Comparison of ENCODE assay signal across 9 cellular contexts in the genomic region with DNA sequence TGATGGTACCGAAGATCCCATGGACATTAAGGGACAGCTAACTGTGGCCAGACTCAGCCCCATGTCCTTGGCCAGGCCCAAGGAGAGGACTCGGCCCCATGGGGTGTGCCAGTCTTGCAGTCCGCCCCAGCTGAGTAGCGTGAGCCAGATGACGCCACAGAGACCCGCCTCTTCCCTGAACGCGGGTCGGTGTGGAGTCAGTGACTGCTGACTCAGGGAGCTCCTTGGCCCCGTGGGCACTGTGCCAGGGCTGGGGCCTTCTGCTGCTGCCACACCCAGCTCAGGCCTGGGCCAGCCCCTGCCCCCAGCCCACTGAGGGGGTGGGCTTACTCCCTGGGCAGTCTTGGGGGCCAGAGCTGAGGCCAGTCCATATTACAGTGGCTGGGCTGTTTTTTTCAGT. TPM values are rescaled to one million over a fixed set of nuclear protein-coding genes. Genes with fewer than 3 reads are reported as not detected.
DNase-seq lines count a peak whose midpoint lies in the region; ATAC-seq and TF ChIP-seq lines count a peak whose summit lies in the region.
"Had no signal": no experiment of that assay in that cellular context is flagged by ENCODE, and none has a peak within 500 bp of the region (broad histone marks: within the 10 kb centered on the region; RNA-seq: fewer than 3 reads in every experiment).

No MANE protein-coding gene starts in this region.

- DNase-seq in BE2C (peak; percentile 38), NCI-H69 (lab: John Stamatoyannopoulos, UW) (peak; percentile 39), esophagus squamous epithelium (lab: John Stamatoyannopoulos, UW) (no peak), non-pigmented ciliary epithelial cell (ENCODE audit: low read depth) (peak; percentile 17), cortex of kidney (lab: John Stamatoyannopoulos, UW) (no peak), NCI-H2029 (lab: John Stamatoyannopoulos, UW) (no peak)
- DNase-seq: WERI-Rb-1 had no signal

- 43 to 50% methylated on average over 3 of the region's 10 CpGs for WGBS in esophagus squamous epithelium, 2 donors

- no peaks in the 10 kb centered on the region; the same call in 1 of the 2 replicates for H3K9me3 ChIP-seq in BE2C
- H3K9me3 ChIP-seq in esophagus squamous epithelium: no peaks in the 10 kb centered on the region

- no peak for ATAC-seq in GM19463 (IDR thresholded peaks at IDR 0.05; ENCODE audit: unreplicated experiment)
- ATAC-seq in HG03280 (IDR thresholded peaks at IDR 0.05; ENCODE audit: unreplicated experiment): no peak

- intact Hi-C loops in esophagus squamous epithelium (cut with DNase I): no loop called here

- H3K27me3 ChIP-seq in BE2C (no peaks in the 10 kb centered on the region), esophagus squamous epithelium (no peaks in the 10 kb centered on the region)

- H3K36me3 ChIP-seq in BE2C (peaks cover 37% of the 10 kb centered on the region), esophagus squamous epithelium (peaks cover 11 to 44% (median 26%) of the 10 kb centered on the region in 3 donors)

- no peak for TF ChIP-seq CTCF in BE2C (IDR thresholded peaks at IDR 0.05; ENCODE audit: low read depth, low read length)
- TF ChIP-seq CTCF in esophagus squamous epithelium (IDR thresholded peaks at IDR 0.05): no peak

- H3K4me1 ChIP-seq in BE2C (peaks cover 4% of the 10 kb centered on the region; the same call in 1 of the 2 replicates), esophagus squamous epithelium (peaks cover 8 to 20% (median 9%) of the 10 kb centered on the region in 3 donors)

- TF ChIP-seq POLR2A in esophagus squamous epithelium (IDR thresholded peaks at IDR 0.05): no peak

- no peak overlapping the region for H3K4me3 ChIP-seq in BE2C (ENCODE audit: low read depth, low read length)
- H3K4me3 ChIP-seq in esophagus squamous epithelium: no peak overlapping the region

- H3K27ac ChIP-seq in esophagus squamous epithelium: peak overlapping the region; percentile 31 to 65 (median 58)
- H3K27ac ChIP-seq: WERI-Rb-1 had no signal

RNA-seq across cellular contexts. Expression of a gene that starts 52.8 kb away (rescaled TPM):
- polyA plus RNA-seq in BE2C (2012; ENCODE audit: insufficient read depth, insufficient read length, low read depth): 261 TPM
- total RNA-seq in esophagus squamous epithelium: 10 to 100 TPM; 19.7 to 27.5 (median 23.9) TPM

Comparison
In these comparisons a context has a peak if more than half of its experiments do, and no peak if none do; other contexts are left out.
1. DNase-seq: peak in BE2C (single experiment), NCI-H69 (single experiment) and non-pigmented ciliary epithelial cell (single experiment); none in esophagus squamous epithelium (single experiment), cortex of kidney (single experiment) and NCI-H2029 (single experiment).